In genomic region chr16:24781256-24781655, GRCh38 we compare ENCODE assay signal across 15 cellular contexts. TPM values are rescaled to one million over a fixed set of nuclear protein-coding genes. Genes with fewer than 3 reads are reported as not detected.
DNase-seq lines count a peak whose midpoint lies in the region; ATAC-seq and TF ChIP-seq lines count a peak whose summit lies in the region.
"Had no signal": no experiment of that assay in that cellular context is flagged by ENCODE, and none has a peak within 500 bp of the region (broad histone marks: within the 10 kb centered on the region; RNA-seq: fewer than 3 reads in every experiment).

No MANE protein-coding gene starts in this region.

- H3K4me1 ChIP-seq in gastrocnemius medialis = peaks cover 27 to 28% of the 10 kb centered on the region in 2 donors

- H3K9me3 ChIP-seq in gastrocnemius medialis = no peaks in the 10 kb centered on the region

- H3K27me3 ChIP-seq in gastrocnemius medialis = no peaks in the 10 kb centered on the region

- peak overlapping the region in 3 of 4 donors; percentile 48 to 60 (median 56) for H3K27ac ChIP-seq in gastrocnemius medialis
- H3K27ac ChIP-seq: GM23248 had no signal

- no peak for ATAC-seq in activated T-cell treated with anti-CD3 and anti-CD28 coated beads, Interleukin-2, amount 50 U/mL, for 72 hours (replicated peaks in 1 of 2)
- no peak for ATAC-seq in activated T-cell treated with anti-CD3 and anti-CD28 coated beads, Interleukin-2, amount 50 U/mL, for 4 hours
- ATAC-seq in left ventricle myocardium superior (peak; percentile 59), gastrocnemius medialis (no peak)
- ATAC-seq in central memory CD8-positive, alpha-beta T cell (replicated peaks; ENCODE audit: extremely low read depth, poor library complexity, severe bottlenecking) = no peak
- ATAC-seq: GM12878 had no signal

- no peak for DNase-seq in activated T-cell treated with anti-CD3 and anti-CD28 coated beads, Interleukin-2, amount 50 U/mL, for 72 hours
- no peak for DNase-seq in activated T-cell treated with anti-CD3 and anti-CD28 coated beads, Interleukin-2, amount 50 U/mL, for 4 hours
- DNase-seq in left ventricle myocardium superior (no peak), cardiac septum (ENCODE audit: low spot score) (no peak), gastrocnemius medialis (no peak), NOMO-1 treated with DMSO at 0.1 percent for 48 hours (lab: John Stamatoyannopoulos, UW; ENCODE audit: unreplicated experiment) (no peak)
- DNase-seq in central memory CD8-positive, alpha-beta T cell (ENCODE audit: low spot score in 2 of 2) = no peak
- DNase-seq: C1 segment of cervical spinal cord; Calu3; CD4-positive, alpha-beta T cell; DMS79; GM23248; H7 had no signal

- H3K9me3 Mint-ChIP-seq in activated T-cell treated with anti-CD3 and anti-CD28 coated beads, Interleukin-2, amount 50 U/mL, for 72 hours = no peaks in the 10 kb centered on the region
- H3K9me3 Mint-ChIP-seq in activated T-cell treated with anti-CD3 and anti-CD28 coated beads, Interleukin-2, amount 50 U/mL, for 4 hours = no peaks in the 10 kb centered on the region
- no peaks in the 10 kb centered on the region for H3K9me3 Mint-ChIP-seq in central memory CD8-positive, alpha-beta T cell
- H3K9me3 Mint-ChIP-seq: CD4-positive, alpha-beta T cell had no signal

- in situ Hi-C loops in gastrocnemius medialis (cut with MboI; ENCODE audit: low sequenced_read_pairs in 4 of 4) = no loop called here

- H3K4me3 Mint-ChIP-seq in activated T-cell treated with anti-CD3 and anti-CD28 coated beads, Interleukin-2, amount 50 U/mL, for 72 hours = no peak overlapping the region
- H3K4me3 Mint-ChIP-seq in activated T-cell treated with anti-CD3 and anti-CD28 coated beads, Interleukin-2, amount 50 U/mL, for 4 hours = no peak overlapping the region
- no peak overlapping the region for H3K4me3 Mint-ChIP-seq in central memory CD8-positive, alpha-beta T cell
- H3K4me3 Mint-ChIP-seq: B cell; CD4-positive, alpha-beta T cell had no signal

- no peak overlapping the region for H3K4me3 ChIP-seq in gastrocnemius medialis
- H3K4me3 ChIP-seq: GM12878, GM23248 had no signal

- no peak for TF ChIP-seq POLR2A in gastrocnemius medialis (IDR thresholded peaks at IDR 0.05)

- no peak for TF ChIP-seq CTCF in gastrocnemius medialis (IDR thresholded peaks at IDR 0.05 in 4 of 5, conservative IDR thresholded peaks at IDR 0.05 in 1 of 5)

- peaks cover 5 to 62% of the 10 kb centered on the region in 2 donors for H3K36me3 ChIP-seq in gastrocnemius medialis

- H3K4me1 Mint-ChIP-seq in activated T-cell treated with anti-CD3 and anti-CD28 coated beads, Interleukin-2, amount 50 U/mL, for 72 hours (ENCODE audit: low read depth) = peaks cover 8% of the 10 kb centered on the region
- peaks cover 9% of the 10 kb centered on the region for H3K4me1 Mint-ChIP-seq in activated T-cell treated with anti-CD3 and anti-CD28 coated beads, Interleukin-2, amount 50 U/mL, for 4 hours (ENCODE audit: low read depth)
- H3K4me1 Mint-ChIP-seq in central memory CD8-positive, alpha-beta T cell = peaks cover 24% of the 10 kb centered on the region
- H3K4me1 Mint-ChIP-seq: B cell had no signal

- H3K36me3 Mint-ChIP-seq in activated T-cell treated with anti-CD3 and anti-CD28 coated beads, Interleukin-2, amount 50 U/mL, for 72 hours (ENCODE audit: insufficient read depth in 2 of 2) = peaks cover 10 to 43% of the 10 kb centered on the region in 2 donors
- H3K36me3 Mint-ChIP-seq in activated T-cell treated with anti-CD3 and anti-CD28 coated beads, Interleukin-2, amount 50 U/mL, for 4 hours (ENCODE audit: insufficient read depth) = peaks cover 49% of the 10 kb centered on the region
- peaks cover 45% of the 10 kb centered on the region for H3K36me3 Mint-ChIP-seq in central memory CD8-positive, alpha-beta T cell (ENCODE audit: insufficient read depth)

- no peaks in the 10 kb centered on the region for H3K27me3 Mint-ChIP-seq in activated T-cell treated with anti-CD3 and anti-CD28 coated beads, Interleukin-2, amount 50 U/mL, for 72 hours (ENCODE audit: low read depth)
- no peaks in the 10 kb centered on the region for H3K27me3 Mint-ChIP-seq in activated T-cell treated with anti-CD3 and anti-CD28 coated beads, Interleukin-2, amount 50 U/mL, for 4 hours (ENCODE audit: low read depth)
- H3K27me3 Mint-ChIP-seq in central memory CD8-positive, alpha-beta T cell = no peaks in the 10 kb centered on the region
- H3K27me3 Mint-ChIP-seq: B cell; CD4-positive, alpha-beta T cell had no signal

- intact Hi-C loops in left ventricle myocardium superior (cut with micrococcal nuclease) (no loop called here), cardiac septum (cut with DNase I) (no loop called here), gastrocnemius medialis (cut with DNase I; ENCODE audit: low total_unique reads) (no loop called here)

- H3K27ac Mint-ChIP-seq in activated T-cell treated with anti-CD3 and anti-CD28 coated beads, Interleukin-2, amount 50 U/mL, for 72 hours = peak overlapping the region; percentile 66
- peak overlapping the region; percentile 37 for H3K27ac Mint-ChIP-seq in central memory CD8-positive, alpha-beta T cell (ENCODE audit: low read depth)
- H3K27ac Mint-ChIP-seq: B cell; CD4-positive, alpha-beta T cell had no signal

RNA-seq across cellular contexts. Expression of gene TNRC6A, which starts 51.8 kb away (rescaled TPM):
- 10 to 100 TPM; 37.4 to 39.7 TPM for total RNA-seq in activated T-cell treated with anti-CD3 and anti-CD28 coated beads, Interleukin-2, amount 50 U/mL, for 72 hours
- total RNA-seq in activated T-cell treated with anti-CD3 and anti-CD28 coated beads, Interleukin-2, amount 50 U/mL, for 4 hours = 10 to 100 TPM; 39.3 to 53.8 (median 43.8) TPM
- total RNA-seq in left ventricle myocardium superior = 37.0 TPM
- total RNA-seq in cardiac septum = 35.6 TPM
- 10 to 100 TPM; 16.9 to 26.0 (median 23.1) TPM for total RNA-seq in gastrocnemius medialis
